Comparison of ENCODE assay signal across 7 cellular contexts in genomic region chr19:55581145-55581827, GRCh38. TPM values are rescaled to one million over a fixed set of nuclear protein-coding genes. Genes with fewer than 3 reads are reported as not detected.
DNase-seq lines count a peak whose midpoint lies in the region; ATAC-seq and TF ChIP-seq lines count a peak whose summit lies in the region.

No MANE protein-coding gene starts in this region.

- peaks cover 20% of the 10 kb centered on the region for H3K36me3 Mint-ChIP-seq in GM23338 (ENCODE audit: low read depth)

- H2AFZ ChIP-seq in GM23338 (no peak overlapping the region), fibroblast of lung (ENCODE audit: low read length) (peak overlapping the region; percentile 95)

- H3K79me2 ChIP-seq in GM23338 (replicated peaks; ENCODE audit: insufficient read depth) = peaks cover 13% of the 10 kb centered on the region; the same call in 1 of the 2 replicates
- peaks cover 11% of the 10 kb centered on the region for H3K79me2 ChIP-seq in fibroblast of lung (ENCODE audit: control insufficient read depth, insufficient read depth, low read length)

- H3K4me1 ChIP-seq in GM23338 (ENCODE audit: insufficient read depth) = peaks cover 8% of the 10 kb centered on the region
- H3K4me1 ChIP-seq in SJSA1 (replicated peaks) = peaks cover 25% of the 10 kb centered on the region
- peaks cover 7% of the 10 kb centered on the region for H3K4me1 ChIP-seq in fibroblast of lung (ENCODE audit: control insufficient read depth, extremely low read depth, insufficient read depth, low read length)
- H3K4me1 ChIP-seq in psoas muscle = peaks cover 9% of the 10 kb centered on the region

- 0 out of 2 replicates have a peak overlapping the region, but pooled peaks have one; percentile 56 for H3K27ac ChIP-seq in GM23338 (ENCODE audit: low read depth)
- H3K27ac ChIP-seq in SJSA1 = peak overlapping the region; percentile 44
- H3K27ac ChIP-seq in fibroblast of lung (ENCODE audit: insufficient read depth, low read length) = peak overlapping the region; percentile 75
- H3K27ac ChIP-seq in psoas muscle = peak overlapping the region; percentile 97

- H3K4me3 Mint-ChIP-seq in GM23338 = peak overlapping the region; percentile 87

- H3K9me3 Mint-ChIP-seq in GM23338 = no peaks in the 10 kb centered on the region; the same call in 2 of the 3 replicates

- DNase-seq in GM23338 (ENCODE audit: low spot score) (peak; percentile 77), SJSA1 (ENCODE audit: low read depth in 1 of 2, low spot score in 2 of 2) (no peak), fibroblast of lung (ENCODE audit: low read depth in 2 of 2) (no peak), psoas muscle (no peak), retina (no peak), NCI-H345 treated with DMSO at 0.1 percent for 48 hours (lab: John Stamatoyannopoulos, UW; ENCODE audit: unreplicated experiment) (no peak)
- no peak for DNase-seq in effector CD8-positive, alpha-beta T cell (lab: John Stamatoyannopoulos, UW)

- peaks cover 17% of the 10 kb centered on the region for H3F3A ChIP-seq in GM23338 (replicated peaks; ENCODE audit: low read depth)

- TF ChIP-seq CTCF in GM23338 (conservative IDR thresholded peaks at IDR 0.05; ENCODE audit: low read depth in 2 of 2) (no peak), fibroblast of lung (conservative IDR thresholded peaks at IDR 0.05 in 1 of 2, IDR thresholded peaks at IDR 0.05 in 1 of 2; ENCODE audit: low read depth in 1 of 2, low read length in 2 of 2) (no peak), psoas muscle (IDR thresholded peaks at IDR 0.05) (no peak)

- H3K27me3 ChIP-seq in GM23338 (ENCODE audit: insufficient read depth) (peaks cover 3% of the 10 kb centered on the region; the same call in 1 of the 2 replicates), SJSA1 (replicated peaks) (no peaks in the 10 kb centered on the region), fibroblast of lung (ENCODE audit: control insufficient read depth, insufficient read depth, low read length) (no peaks in the 10 kb centered on the region), psoas muscle (ENCODE audit: insufficient read depth in 3 of 3, low read length in 2 of 3) (peaks cover 0 to 5% (median 0%) of the 10 kb centered on the region in 3 donors)

- peak; percentile 16 for ATAC-seq in GM23338
- no peak for ATAC-seq in psoas muscle

- H3K27ac Mint-ChIP-seq in GM23338 = peak overlapping the region; percentile 15; the same call in 1 of the 2 replicates

- intact Hi-C loops in psoas muscle (cut with DNase I) = loop anchor here in 1 of 2 donors (2.0 kb wide), 1 partner anchor 64 kb away; no protein-coding TSS in a partner anchor

- H3K4me1 Mint-ChIP-seq in GM23338 = peaks cover 18% of the 10 kb centered on the region

- H3K36me3 ChIP-seq in GM23338 (ENCODE audit: insufficient read depth) (no peaks in the 10 kb centered on the region; the same call in none of the 2 replicates), SJSA1 (peaks cover 20% of the 10 kb centered on the region), fibroblast of lung (ENCODE audit: control insufficient read depth, insufficient read depth, low read length) (peaks cover 4% of the 10 kb centered on the region), psoas muscle (ENCODE audit: insufficient read depth in 1 of 2, low read depth in 1 of 2) (peaks cover 5 to 31% of the 10 kb centered on the region in 2 donors)

- H3K27me3 Mint-ChIP-seq in GM23338 (ENCODE audit: insufficient read depth, low read depth, poor library complexity) = peaks cover 21% of the 10 kb centered on the region

- H3K4me2 ChIP-seq in GM23338 (peak overlapping the region; percentile 89), fibroblast of lung (ENCODE audit: extremely low read depth, insufficient read depth, low read length) (peak overlapping the region; percentile 97)

- no peaks in the 10 kb centered on the region for H3K9me3 ChIP-seq in SJSA1 (replicated peaks)
- H3K9me3 ChIP-seq in fibroblast of lung (ENCODE audit: control insufficient read depth, insufficient read depth, low read depth, low read length) = no peaks in the 10 kb centered on the region
- H3K9me3 ChIP-seq in psoas muscle = no peaks in the 10 kb centered on the region

- peak overlapping the region; percentile 93 for H3K4me3 ChIP-seq in GM23338
- H3K4me3 ChIP-seq in SJSA1 = peak overlapping the region; percentile 70
- peak overlapping the region; percentile 59 to 89 (median 87) for H3K4me3 ChIP-seq in fibroblast of lung (replicated peaks in 1 of 4; ENCODE audit: control extremely low read depth in 1 of 4, insufficient read depth in 1 of 4, low read depth in 3 of 4, low read length in 4 of 4)
- peak overlapping the region; percentile 93 for H3K4me3 ChIP-seq in psoas muscle

- no peaks in the 10 kb centered on the region for H4K20me1 ChIP-seq in GM23338 (replicated peaks; ENCODE audit: insufficient read depth)
- H4K20me1 ChIP-seq in fibroblast of lung (ENCODE audit: control insufficient read depth, extremely low read depth, insufficient read depth, low read length) = no peaks in the 10 kb centered on the region

- H3K9me2 ChIP-seq in GM23338 (ENCODE audit: insufficient read depth) = no peaks in the 10 kb centered on the region

- 34 to 38% (median 34%) methylated on average over 12 of the region's 12 CpGs for WGBS in psoas muscle, 3 donors

- H3K9ac ChIP-seq in fibroblast of lung (ENCODE audit: insufficient read depth, low read length) = peak overlapping the region; percentile 62

TF ChIP-seq in GM23338, 12 proteins besides CTCF, POLR2A, EP300 and RAD21 (continues in another document):
- no peak for TF ChIP-seq CREB1 (CRISPR knock-in tag; IDR thresholded peaks at IDR 0.05; ENCODE audit: low read depth)

RNA-seq across cellular contexts. Expression of gene ZNF579, which starts 0.6 kb away (rescaled TPM):
- 8.4 and 12.2 TPM in 2 replicates for total RNA-seq in GM23338 (2014; rRNA removed; shearing (Covaris generic))
- polyA plus RNA-seq in GM23338 (2016; fragmentation: Nextera tagmentation; extraction: Ambion mirVana) (7.3 and 8.6 TPM in 2 replicates), fibroblast of lung (4.2 and 5.0 TPM in 2 replicates), psoas muscle (10 to 100 TPM in 2 of 3 donors, 1 to 10 TPM in 1; 4.2 to 22.9 (median 14.2) TPM)
- 7.2 and 12.7 TPM in 2 replicates for total RNA-seq in SJSA1 (2014; rRNA removed; shearing (Covaris generic))
- total RNA-seq in fibroblast of lung (3.3 and 5.4 TPM in 2 replicates), psoas muscle (10 to 100 TPM; 21.8 to 81.6 (median 29.5) TPM)
- 7.6 and 8.4 TPM in 2 replicates for polyA plus RNA-seq in fibroblast of lung (2012)
- polyA minus RNA-seq in fibroblast of lung (ENCODE audit: low replicate concordance) = 19.2 and 29.3 TPM in 2 replicates

RNA-seq across cellular contexts. Expression of gene FIZ1, which starts 18.0 kb away (rescaled TPM):
- total RNA-seq in GM23338 (2014; rRNA removed; shearing (Covaris generic)) = 10.1 and 12.6 TPM in 2 replicates
- polyA plus RNA-seq in GM23338 (2016; fragmentation: Nextera tagmentation; extraction: Ambion mirVana) = 5.3 and 5.4 TPM in 2 replicates
- 2.4 and 5.4 TPM in 2 replicates for total RNA-seq in SJSA1 (2014; rRNA removed; shearing (Covaris generic))
- 2.3 TPM in 2 replicates for total RNA-seq in fibroblast of lung
- polyA plus RNA-seq in fibroblast of lung = 1.8 and 2.7 TPM in 2 replicates
- 5.8 and 7.3 TPM in 2 replicates for polyA plus RNA-seq in fibroblast of lung (2012)
- polyA minus RNA-seq in fibroblast of lung (ENCODE audit: low replicate concordance) = 4.6 and 12.7 TPM in 2 replicates
- total RNA-seq in psoas muscle = 10 to 100 TPM in 3 of 4 donors, 1 to 10 TPM in 1; 9.9 to 23.7 (median 13.2) TPM
- polyA plus RNA-seq in psoas muscle = 10 to 100 TPM; 10.8 to 12.1 (median 11.5) TPM

RNA-seq across cellular contexts. Expression of gene ZNF524, which starts 18.8 kb away (rescaled TPM):
- total RNA-seq in GM23338 (2014; rRNA removed; shearing (Covaris generic)) = 8.3 and 16.5 TPM in 2 replicates
- polyA plus RNA-seq in GM23338 (2016; fragmentation: Nextera tagmentation; extraction: Ambion mirVana) (5.7 and 6.0 TPM in 2 replicates), fibroblast of lung (2.4 and 2.6 TPM in 2 replicates), psoas muscle (10 to 100 TPM; 38.6 to 52.5 (median 41.4) TPM)
- 3.8 and 15.5 TPM in 2 replicates for total RNA-seq in SJSA1 (2014; rRNA removed; shearing (Covaris generic))
- total RNA-seq in fibroblast of lung (13.4 and 16.8 TPM in 2 replicates), psoas muscle (10 to 100 TPM; 21.4 to 32.0 (median 24.5) TPM)
- polyA plus RNA-seq in fibroblast of lung (2012) = 7.4 and 8.6 TPM in 2 replicates
- polyA minus RNA-seq in fibroblast of lung (ENCODE audit: low replicate concordance) = 0.96 and 1.8 TPM in 2 replicates

RNA-seq across cellular contexts. Expression of gene ZNF865, which starts 24.2 kb away (rescaled TPM):
- 10.3 and 12.1 TPM in 2 replicates for total RNA-seq in GM23338 (2014; rRNA removed; shearing (Covaris generic))
- polyA plus RNA-seq in GM23338 (2016; fragmentation: Nextera tagmentation; extraction: Ambion mirVana) (2.2 and 2.4 TPM in 2 replicates), fibroblast of lung (1.2 TPM in 2 replicates), psoas muscle (10 to 100 TPM; 11.1 to 20.3 (median 19.3) TPM)
- total RNA-seq in SJSA1 (2014; rRNA removed; shearing (Covaris generic)) = 0.63 and 1.4 TPM in 2 replicates
- total RNA-seq in fibroblast of lung (0.51 and 1.2 TPM in 2 replicates), psoas muscle (10 to 100 TPM; 17.1 to 40.4 (median 25.0) TPM)
- 5.1 and 6.0 TPM in 2 replicates for polyA plus RNA-seq in fibroblast of lung (2012)
- 1.7 and 3.3 TPM in 2 replicates for polyA minus RNA-seq in fibroblast of lung (ENCODE audit: low replicate concordance)

RNA-seq across cellular contexts. Expression of gene SBK3, which starts 35.9 kb away (rescaled TPM):
- 0.23 and 0.94 TPM in 2 replicates for total RNA-seq in GM23338 (2014; rRNA removed; shearing (Covaris generic))
- 0.27 and 0.80 TPM in 2 replicates for polyA plus RNA-seq in GM23338 (2016; fragmentation: Nextera tagmentation; extraction: Ambion mirVana)
- 0.32 TPM in 1 of 2 replicates, not detected in the other for total RNA-seq in SJSA1 (2014; rRNA removed; shearing (Covaris generic))
- total RNA-seq in fibroblast of lung = 0.26 and 0.66 TPM in 2 replicates
- not detected in 2 replicates for polyA plus RNA-seq in fibroblast of lung
- polyA plus RNA-seq in fibroblast of lung (2012) = 0.16 TPM in 1 of 2 replicates, not detected in the other
- polyA minus RNA-seq in fibroblast of lung (ENCODE audit: low replicate concordance) = not detected in 2 replicates
- total RNA-seq in psoas muscle = 10 to 100 TPM in 2 of 4 donors, 1 to 10 TPM in 1, under 1 TPM in 1; 0.79 to 30.8 (median 7.6) TPM
- polyA plus RNA-seq in psoas muscle = 10 to 100 TPM in 1 of 3 donors, 1 to 10 TPM in 2; 5.4 to 10.6 (median 7.9) TPM

Comparison
In these comparisons a context has a peak if more than half of its experiments do, and no peak if none do; other contexts are left out.
1. H3K27ac ChIP-seq: peak in every context shown above with its lines; median percentile 97 in psoas muscle; 75 in fibroblast of lung; 56 in GM23338; 44 in SJSA1.